ENCODE assay signal across 1 cellular context in the genomic region with DNA sequence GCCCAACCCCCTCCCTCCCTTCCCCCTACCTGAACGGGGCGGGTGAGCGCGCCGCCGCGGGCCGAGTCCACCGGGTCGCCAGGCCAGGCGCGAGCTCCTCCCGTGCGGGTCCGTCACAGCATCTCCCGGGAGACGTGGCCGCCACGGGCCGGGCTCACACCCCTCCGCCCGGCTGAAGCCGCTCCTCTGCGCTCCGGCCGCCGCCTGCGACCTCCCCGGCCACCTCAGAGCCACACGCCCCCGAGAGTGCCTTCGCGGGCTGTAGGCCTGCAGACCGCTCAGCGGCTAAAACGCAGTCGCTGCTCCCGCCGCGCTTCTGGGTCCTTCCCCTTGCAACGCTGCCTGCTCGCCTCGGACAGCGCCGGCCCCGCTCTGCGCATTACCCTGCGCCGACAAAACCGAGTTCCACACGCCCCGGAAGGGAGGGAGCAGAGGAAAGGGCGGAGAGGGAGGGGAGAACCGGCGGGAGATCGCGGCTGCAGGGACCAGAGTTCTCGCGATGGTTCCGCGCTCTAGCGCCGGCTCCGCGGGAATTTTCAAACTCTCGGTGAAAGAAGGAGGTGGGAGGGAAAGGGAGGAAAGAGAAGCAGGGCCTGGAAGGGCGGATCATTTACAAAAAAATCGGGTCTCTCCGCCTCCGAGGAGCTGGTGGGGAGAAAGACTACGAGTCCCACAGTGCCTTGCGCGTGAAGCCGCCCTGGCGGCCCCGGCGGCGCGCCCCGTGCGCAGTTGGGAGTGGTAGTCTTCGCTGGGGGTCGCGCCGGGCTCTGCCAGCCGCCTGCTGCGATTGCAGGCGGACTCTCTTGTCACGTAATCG.
TF ChIP-seq lines count a peak whose summit lies in the region.

A gene with protein sequence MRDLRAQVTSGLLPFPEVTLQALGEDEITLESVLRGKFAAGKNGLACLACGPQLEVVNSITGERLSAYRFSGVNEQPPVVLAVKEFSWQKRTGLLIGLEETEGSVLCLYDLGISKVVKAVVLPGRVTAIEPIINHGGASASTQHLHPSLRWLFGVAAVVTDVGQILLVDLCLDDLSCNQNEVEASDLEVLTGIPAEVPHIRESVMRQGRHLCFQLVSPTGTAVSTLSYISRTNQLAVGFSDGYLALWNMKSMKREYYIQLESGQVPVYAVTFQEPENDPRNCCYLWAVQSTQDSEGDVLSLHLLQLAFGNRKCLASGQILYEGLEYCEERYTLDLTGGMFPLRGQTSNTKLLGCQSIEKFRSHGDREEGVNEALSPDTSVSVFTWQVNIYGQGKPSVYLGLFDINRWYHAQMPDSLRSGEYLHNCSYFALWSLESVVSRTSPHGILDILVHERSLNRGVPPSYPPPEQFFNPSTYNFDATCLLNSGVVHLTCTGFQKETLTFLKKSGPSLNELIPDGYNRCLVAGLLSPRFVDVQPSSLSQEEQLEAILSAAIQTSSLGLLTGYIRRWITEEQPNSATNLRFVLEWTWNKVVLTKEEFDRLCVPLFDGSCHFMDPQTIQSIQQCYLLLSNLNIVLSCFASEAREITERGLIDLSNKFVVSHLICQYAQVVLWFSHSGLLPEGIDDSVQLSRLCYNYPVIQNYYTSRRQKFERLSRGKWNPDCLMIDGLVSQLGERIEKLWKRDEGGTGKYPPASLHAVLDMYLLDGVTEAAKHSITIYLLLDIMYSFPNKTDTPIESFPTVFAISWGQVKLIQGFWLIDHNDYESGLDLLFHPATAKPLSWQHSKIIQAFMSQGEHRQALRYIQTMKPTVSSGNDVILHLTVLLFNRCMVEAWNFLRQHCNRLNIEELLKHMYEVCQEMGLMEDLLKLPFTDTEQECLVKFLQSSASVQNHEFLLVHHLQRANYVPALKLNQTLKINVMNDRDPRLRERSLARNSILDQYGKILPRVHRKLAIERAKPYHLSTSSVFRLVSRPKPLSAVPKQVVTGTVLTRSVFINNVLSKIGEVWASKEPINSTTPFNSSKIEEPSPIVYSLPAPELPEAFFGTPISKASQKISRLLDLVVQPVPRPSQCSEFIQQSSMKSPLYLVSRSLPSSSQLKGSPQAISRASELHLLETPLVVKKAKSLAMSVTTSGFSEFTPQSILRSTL (N-terminal part only) (minus strand): TSS at position 400 of the 817 bp plus-strand sequence. CDS start 13,578 bp downstream, outside the sequence.

TF ChIP-seq in HepG2, 621 proteins besides CTCF, POLR2A, EP300 and RAD21 (continued from another document):
- TF ChIP-seq, protein P1, sequence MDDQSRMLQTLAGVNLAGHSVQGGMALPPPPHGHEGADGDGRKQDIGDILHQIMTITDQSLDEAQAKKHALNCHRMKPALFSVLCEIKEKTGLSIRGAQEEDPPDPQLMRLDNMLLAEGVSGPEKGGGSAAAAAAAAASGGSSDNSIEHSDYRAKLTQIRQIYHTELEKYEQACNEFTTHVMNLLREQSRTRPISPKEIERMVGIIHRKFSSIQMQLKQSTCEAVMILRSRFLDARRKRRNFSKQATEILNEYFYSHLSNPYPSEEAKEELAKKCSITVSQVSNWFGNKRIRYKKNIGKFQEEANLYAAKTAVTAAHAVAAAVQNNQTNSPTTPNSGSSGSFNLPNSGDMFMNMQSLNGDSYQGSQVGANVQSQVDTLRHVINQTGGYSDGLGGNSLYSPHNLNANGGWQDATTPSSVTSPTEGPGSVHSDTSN (CRISPR knock-in tag; IDR thresholded peaks at IDR 0.05; ENCODE audit: borderline replicate concordance): 0 out of 2 replicates have a peak, but pooled peaks have one; percentile 49
- TF ChIP-seq GLMP (CRISPR knock-in tag; IDR thresholded peaks at IDR 0.05; ENCODE audit: borderline replicate concordance): no peak
- no peak for TF ChIP-seq RARG (CRISPR knock-in tag; IDR thresholded peaks at IDR 0.05; ENCODE audit: low read depth)
